28 cellular contexts compared by ENCODE assay signal in the genomic region with DNA sequence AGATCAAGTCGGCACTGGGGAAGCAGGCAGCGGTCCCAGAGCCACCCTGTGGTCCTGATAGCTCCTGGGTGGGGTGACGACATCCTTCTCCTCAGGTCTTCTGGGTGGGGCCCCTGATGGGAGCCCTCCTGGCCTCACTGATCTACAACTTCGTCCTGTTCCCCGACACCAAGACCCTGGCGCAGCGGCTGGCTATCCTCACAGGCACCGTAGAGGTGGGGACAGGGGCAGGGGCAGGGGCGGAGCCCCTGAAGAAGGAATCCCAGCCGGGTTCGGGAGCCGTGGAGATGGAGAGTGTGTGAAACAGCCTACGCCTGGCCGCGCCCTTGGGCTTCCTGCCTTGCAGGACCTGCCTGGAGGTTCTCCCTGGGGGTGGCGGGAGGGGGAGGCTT. TPM values are rescaled to one million over a fixed set of nuclear protein-coding genes. Genes with fewer than 3 reads are reported as not detected.
DNase-seq lines count a peak whose midpoint lies in the region; ATAC-seq, FAIRE-seq and TF ChIP-seq lines count a peak whose summit lies in the region.
"Had no signal": no experiment of that assay in that cellular context is flagged by ENCODE, and none has a peak within 500 bp of the region (broad histone marks: within the 10 kb centered on the region; RNA-seq: fewer than 3 reads in every experiment).

No MANE protein-coding gene starts in this region.

- ATAC-seq in K562, result 0 out of 3 replicates have a peak, but pooled peaks have one; percentile 11
- ATAC-seq: gastrocnemius medialis, mucosa of descending colon had no signal

- no peak for FAIRE-seq in K562 (lab: Jason Lieb, UNC)
- FAIRE-seq in kidney (lab: Jason Lieb, UNC), result no peak
- FAIRE-seq: D721Med, GM12892, islet of Langerhans, RCC 7860, urothelium cell line had no signal

- TF ChIP-seq RAD21 in K562 (CRISPR knock-in tag; conservative IDR thresholded peaks at IDR 0.05 in 1 of 2, IDR thresholded peaks at IDR 0.05 in 1 of 2), result no peak

- TF ChIP-seq EP300 in K562 (IDR thresholded peaks at IDR 0.05; ENCODE audit: low read length), result no peak

- H3K27ac ChIP-seq in K562 (ENCODE audit: extremely low read depth, low read depth, low read length) (no peak overlapping the region), kidney (ENCODE audit: low read depth in 2 of 2, low read length in 2 of 2) (no peak overlapping the region), substantia nigra (ENCODE audit: low read depth, low read length, poor library complexity, severe bottlenecking) (peak overlapping the region; percentile 32), brain microvascular endothelial cell (no peak overlapping the region)
- H3K27ac ChIP-seq: gastrocnemius medialis, HL-60, SJSA1 had no signal

- H3K27me3 ChIP-seq in H7 (ENCODE audit: control insufficient read depth, insufficient read depth, low read length), result no peaks in the 10 kb centered on the region
- H3K27me3 ChIP-seq in K562 (ENCODE audit: control insufficient read depth in 2 of 2, insufficient read depth in 2 of 2, low read length in 2 of 2), result peaks cover 13 to 39% of the 10 kb centered on the region in 2 experiments; a peak in 4 of 5 replicates
- H3K27me3 ChIP-seq in brain microvascular endothelial cell (replicated peaks), result peaks cover 5% of the 10 kb centered on the region

- POLR2A ChIA-PET in K562 (lab: Yijun Ruan, JAX), result no interaction called here

- H3K4me3 ChIP-seq in H7 (ENCODE audit: insufficient read depth, low read depth, low read length) (no peak overlapping the region), K562 (no peak overlapping the region), kidney (ENCODE audit: low read length in 2 of 2) (no peak overlapping the region), brain microvascular endothelial cell (ENCODE audit: low read depth, low read length) (no peak overlapping the region)
- H3K4me3 ChIP-seq: gastrocnemius medialis, HAP-1, lung, mucosa of descending colon, SJSA1 had no signal

- intact Hi-C loops in K562 (cut with micrococcal nuclease), result no loop called here
- intact Hi-C loops in kidney (cut with DNase I), result no loop called here

- H3K4me1 ChIP-seq in K562 (replicated peaks in 1 of 2; ENCODE audit: control insufficient read depth in 2 of 2, insufficient read depth in 2 of 2, low read length in 2 of 2) (peaks cover 1 to 35% of the 10 kb centered on the region in 2 experiments), kidney (ENCODE audit: control insufficient read depth in 1 of 2, insufficient read depth in 1 of 2, low read depth in 1 of 2, low read length in 2 of 2) (peaks cover 10 to 12% of the 10 kb centered on the region in 2 donors)
- H3K4me1 ChIP-seq: gastrocnemius medialis, HAP-1 had no signal

- H3K36me3 ChIP-seq in H7 (replicated peaks; ENCODE audit: control insufficient read depth, insufficient read depth, low read length), result no peaks in the 10 kb centered on the region
- H3K36me3 ChIP-seq in K562 (ENCODE audit: control insufficient read depth, insufficient read depth, low read length), result no peaks in the 10 kb centered on the region
- H3K36me3 ChIP-seq in kidney (ENCODE audit: control insufficient read depth in 1 of 2, insufficient read depth in 2 of 2, low read length in 2 of 2), result no peaks in the 10 kb centered on the region
- H3K36me3 ChIP-seq in brain microvascular endothelial cell (replicated peaks), result no peaks in the 10 kb centered on the region
- H3K36me3 ChIP-seq: gastrocnemius medialis, HAP-1, SJSA1 had no signal

- TF ChIP-seq CTCF in K562 (IDR thresholded peaks at IDR 0.05 in 2 of 3, conservative IDR thresholded peaks at IDR 0.05 in 1 of 3; ENCODE audit: insufficient read depth in 2 of 3, low read depth in 1 of 3, low read length in 3 of 3), result no peak
- no peak for TF ChIP-seq CTCF in kidney (IDR thresholded peaks at IDR 0.05; ENCODE audit: borderline replicate concordance, extremely low read depth, insufficient read depth)
- TF ChIP-seq CTCF in brain microvascular endothelial cell (IDR thresholded peaks at IDR 0.05; ENCODE audit: low read depth, low read length, missing control alignments), result no peak

- BruUV-seq in K562 (replicated peaks; lab: Mats Ljungman, UMichigan), result no TSS peak

- no peaks in the 10 kb centered on the region for H3K79me2 ChIP-seq in K562 (ENCODE audit: control insufficient read depth, insufficient read depth, low read length)

- H3K4me2 ChIP-seq in K562 (ENCODE audit: insufficient read depth, low read length), result no peak overlapping the region

- in situ Hi-C loops in K562 (cut with MboI) (no loop called here), brain microvascular endothelial cell (cut with HindIII; ENCODE audit: low pct_ligation_motif_present, low sequenced_read_pairs) (no loop called here)

- H2AFZ ChIP-seq in K562 (ENCODE audit: low read depth, low read length), result no peak overlapping the region

- peak; percentile 69 for DNase-seq in H7
- DNase-seq in K562 (ENCODE audit: extremely low read depth in 1 of 4, low spot score in 3 of 4), result peak in 1 of 4 experiments; percentile 10
- DNase-seq in kidney, result peak; percentile 77
- no peak for DNase-seq in substantia nigra (lab: John Stamatoyannopoulos, UW)
- no peak for DNase-seq in MV-4-11 (lab: John Stamatoyannopoulos, UW)
- no peak for DNase-seq in brain microvascular endothelial cell
- no peak for DNase-seq in T1000 (lab: John Stamatoyannopoulos, UW)
- DNase-seq: activated CD4-positive, alpha-beta T cell treated with anti-CD3 and anti-CD28 coated beads for 48 hours; activated naive CD4-positive, alpha-beta T cell treated with anti-CD3 and anti-CD28 coated beads, Interleukin-2, amount 10 ng/mL, durations not matched to agents 7 days and 5 days; activated T-cell treated with anti-CD3 and anti-CD28 coated beads, Interleukin-2, amount 50 U/mL, for 72 hours; effector CD8-positive, alpha-beta T cell; gastrocnemius medialis; mucosa of descending colon; NCI-H1092; NCI-H187; NCI-H69 had no signal

- no peak for TF ChIP-seq POLR2A in K562 (conservative IDR thresholded peaks at IDR 0.05)

- WGBS in K562 (ENCODE audit: insufficient coverage, low coverage, missing lambda C conversion rate), result 41% methylated on average over 14 of the region's 16 CpGs

- no peaks in the 10 kb centered on the region for H3K9me3 ChIP-seq in K562 (replicated peaks; ENCODE audit: control insufficient read depth, insufficient read depth, low read depth, low read length)
- H3K9me3 ChIP-seq in kidney (ENCODE audit: control insufficient read depth in 1 of 2, low read length in 2 of 2), result no peaks in the 10 kb centered on the region
- H3K9me3 ChIP-seq: gastrocnemius medialis, HAP-1, mucosa of descending colon, SJSA1 had no signal

- H4K20me1 ChIP-seq in K562 (replicated peaks; ENCODE audit: control insufficient read depth, insufficient read depth, low read length), result peaks cover 8% of the 10 kb centered on the region

- H3K9ac ChIP-seq in K562 (ENCODE audit: insufficient read depth in 1 of 2, low read depth in 2 of 2, low read length in 2 of 2) (peak overlapping the region in 1 of 2 experiments; percentile 50; a peak in 1 of 4 replicates), kidney (ENCODE audit: low read length in 2 of 2) (no peak overlapping the region)

- CTCF ChIA-PET in K562 (lab: Yijun Ruan, JAX; ENCODE audit: low intra/inter-chr PET ratio), result no interaction called here

- no peaks in the 10 kb centered on the region for H3K9me1 ChIP-seq in K562 (ENCODE audit: control insufficient read depth, insufficient read depth, low read length)

RNA-seq across cellular contexts. Expression of a gene that starts 2.6 kb away (rescaled TPM):
- total RNA-seq in H7 (2014; rRNA removed; shearing (Covaris generic)), result not detected in 2 replicates
- 0.09 and 0.14 TPM in 2 replicates for total RNA-seq in K562 (2011; cell fraction: chromatin; rRNA removed; ENCODE audit: low replicate concordance)
- total RNA-seq in K562 (2011; cell fraction: nucleolus; rRNA removed), result not detected in 2 replicates
- not detected in 2 replicates for total RNA-seq in K562 (2011; cell fraction: nucleoplasm; rRNA removed)
- total RNA-seq in K562 (2014; rRNA removed), result 0.05 TPM in 1 of 2 replicates, not detected in the other
- not detected in 2 replicates for total RNA-seq in K562 (2014; rRNA removed; fragmentation: Illumina TruSeq; extraction: Trizol)
- not detected in 2 replicates for total RNA-seq in K562 (2015; rRNA removed; fragmentation: Illumina TruSeq; extraction: Trizol)
- not detected in 2 replicates for total RNA-seq in K562 (2021)
- not detected in 2 replicates for polyA plus RNA-seq in K562 (2011; rRNA removed)
- polyA plus RNA-seq in K562 (2011; cell fraction: cytosol; rRNA removed), result 0.01 TPM in 1 of 2 replicates, not detected in the other
- polyA plus RNA-seq in K562 (2011; cell fraction: nucleus; rRNA removed), result 0.17 TPM in 1 of 2 replicates, not detected in the other
- 0.04 TPM in 1 of 2 replicates, not detected in the other for polyA plus RNA-seq in K562 (2012)
- polyA plus RNA-seq in K562 (2014; fragmentation: Illumina TruSeq; extraction: Trizol), result not detected in 2 replicates
- polyA plus RNA-seq in K562 (2014; fragmentation: Nextera tagmentation; extraction: Ambion mirVana), result not detected
- 0.12 TPM in 1 of 2 replicates, not detected in the other for polyA plus RNA-seq in K562 (2014; rRNA removed)
- not detected in 2 replicates for polyA minus RNA-seq in K562 (2011; rRNA and poly(A)+ RNA removed)
- not detected in 2 replicates for polyA minus RNA-seq in K562 (2011; cell fraction: cytosol; rRNA and poly(A)+ RNA removed)
- polyA minus RNA-seq in K562 (2011; cell fraction: nucleus; rRNA and poly(A)+ RNA removed), result not detected in 2 replicates
- total RNA-seq in kidney, result 12.0 TPM
- 74.1 TPM for polyA plus RNA-seq in kidney (ENCODE audit: insufficient read depth, low read depth, low replicate concordance)
- total RNA-seq: activated T-cell treated with anti-CD3 and anti-CD28 coated beads, Interleukin-2, amount 50 U/mL, for 72 hours; gastrocnemius medialis; SJSA1 had no signal
- polyA plus RNA-seq: CD14-positive monocyte had no signal

RNA-seq across cellular contexts. Expression of a gene that starts 13.7 kb away (rescaled TPM):
- 1.7 and 2.9 TPM in 2 replicates for total RNA-seq in H7 (2014; rRNA removed; shearing (Covaris generic))
- total RNA-seq in K562 (2011; cell fraction: chromatin; rRNA removed; ENCODE audit: low replicate concordance), result not detected in 2 replicates
- not detected in 2 replicates for total RNA-seq in K562 (2011; cell fraction: nucleolus; rRNA removed)
- not detected in 2 replicates for total RNA-seq in K562 (2011; cell fraction: nucleoplasm; rRNA removed)
- not detected in 2 replicates for total RNA-seq in K562 (2014; rRNA removed)
- not detected in 2 replicates for total RNA-seq in K562 (2014; rRNA removed; fragmentation: Illumina TruSeq; extraction: Trizol)
- not detected in 2 replicates for total RNA-seq in K562 (2015; rRNA removed; fragmentation: Illumina TruSeq; extraction: Trizol)
- not detected in 2 replicates for total RNA-seq in K562 (2021)
- not detected in 2 replicates for polyA plus RNA-seq in K562 (2011; rRNA removed)
- not detected in 2 replicates for polyA plus RNA-seq in K562 (2011; cell fraction: cytosol; rRNA removed)
- not detected in 2 replicates for polyA plus RNA-seq in K562 (2011; cell fraction: nucleus; rRNA removed)
- not detected in 2 replicates for polyA plus RNA-seq in K562 (2012)
- polyA plus RNA-seq in K562 (2014; fragmentation: Illumina TruSeq; extraction: Trizol), result not detected in 2 replicates
- polyA plus RNA-seq in K562 (2014; fragmentation: Nextera tagmentation; extraction: Ambion mirVana), result not detected
- polyA plus RNA-seq in K562 (2014; rRNA removed), result not detected in 2 replicates
- not detected in 2 replicates for polyA minus RNA-seq in K562 (2011; rRNA and poly(A)+ RNA removed)
- not detected in 2 replicates for polyA minus RNA-seq in K562 (2011; cell fraction: cytosol; rRNA and poly(A)+ RNA removed)
- polyA minus RNA-seq in K562 (2011; cell fraction: nucleus; rRNA and poly(A)+ RNA removed), result not detected in 2 replicates
- total RNA-seq in kidney, result 0.91 TPM
- 0.99 TPM for polyA plus RNA-seq in kidney (ENCODE audit: insufficient read depth, low read depth, low replicate concordance)
- total RNA-seq: activated T-cell treated with anti-CD3 and anti-CD28 coated beads, Interleukin-2, amount 50 U/mL, for 72 hours; gastrocnemius medialis; mucosa of descending colon; posterior vena cava; SJSA1 had no signal
- polyA plus RNA-seq: CD14-positive monocyte had no signal

RNA-seq across cellular contexts. Expression of a gene that starts 24.8 kb away (rescaled TPM):
- total RNA-seq in H7 (2014; rRNA removed; shearing (Covaris generic)), result not detected in 2 replicates
- total RNA-seq in K562 (2011; cell fraction: chromatin; rRNA removed; ENCODE audit: low replicate concordance), result not detected in 2 replicates
- not detected in 2 replicates for total RNA-seq in K562 (2011; cell fraction: nucleolus; rRNA removed)
- total RNA-seq in K562 (2011; cell fraction: nucleoplasm; rRNA removed), result not detected in 2 replicates
- total RNA-seq in K562 (2014; rRNA removed) (not detected in 2 replicates), K562 (2014; rRNA removed; fragmentation: Illumina TruSeq; extraction: Trizol) (not detected in 2 replicates), K562 (2015; rRNA removed; fragmentation: Illumina TruSeq; extraction: Trizol) (not detected in 2 replicates), K562 (2021) (not detected in 2 replicates), kidney (122 TPM)
- polyA plus RNA-seq in K562 (2011; rRNA removed) (not detected in 2 replicates), K562 (2014; fragmentation: Illumina TruSeq; extraction: Trizol) (not detected in 2 replicates), K562 (2014; fragmentation: Nextera tagmentation; extraction: Ambion mirVana) (not detected), K562 (2014; rRNA removed) (not detected in 2 replicates), kidney (ENCODE audit: insufficient read depth, low read depth, low replicate concordance) (666 TPM)
- not detected in 2 replicates for polyA plus RNA-seq in K562 (2011; cell fraction: cytosol; rRNA removed)
- polyA plus RNA-seq in K562 (2011; cell fraction: nucleus; rRNA removed), result not detected in 2 replicates
- polyA plus RNA-seq in K562 (2012), result not detected in 2 replicates
- not detected in 2 replicates for polyA minus RNA-seq in K562 (2011; rRNA and poly(A)+ RNA removed)
- polyA minus RNA-seq in K562 (2011; cell fraction: cytosol; rRNA and poly(A)+ RNA removed), result not detected in 2 replicates
- not detected in 2 replicates for polyA minus RNA-seq in K562 (2011; cell fraction: nucleus; rRNA and poly(A)+ RNA removed)
- total RNA-seq: activated T-cell treated with anti-CD3 and anti-CD28 coated beads, Interleukin-2, amount 50 U/mL, for 72 hours; gastrocnemius medialis; lung; mucosa of descending colon; SJSA1 had no signal
- polyA plus RNA-seq: CD14-positive monocyte, esophagus, lung had no signal

RNA-seq across cellular contexts. Expression of a gene that starts 49.9 kb away (rescaled TPM):
- 80.6 and 85.1 TPM in 2 replicates for total RNA-seq in H7 (2014; rRNA removed; shearing (Covaris generic))
- 76.8 and 166 TPM in 2 replicates for total RNA-seq in K562 (2011; cell fraction: chromatin; rRNA removed; ENCODE audit: low replicate concordance)
- 53.0 and 66.8 TPM in 2 replicates for total RNA-seq in K562 (2011; cell fraction: nucleolus; rRNA removed)
- 66.9 and 71.0 TPM in 2 replicates for total RNA-seq in K562 (2011; cell fraction: nucleoplasm; rRNA removed)
- total RNA-seq in K562 (2014; rRNA removed) (56.7 and 57.3 TPM in 2 replicates), K562 (2014; rRNA removed; fragmentation: Illumina TruSeq; extraction: Trizol) (85.1 and 93.6 TPM in 2 replicates), K562 (2015; rRNA removed; fragmentation: Illumina TruSeq; extraction: Trizol) (66.2 and 69.9 TPM in 2 replicates), K562 (2021) (86.2 and 88.6 TPM in 2 replicates), kidney (7.7 TPM)
- polyA plus RNA-seq in K562 (2011; rRNA removed) (78.6 and 92.9 TPM in 2 replicates), K562 (2014; fragmentation: Illumina TruSeq; extraction: Trizol) (79.7 and 80.0 TPM in 2 replicates), K562 (2014; fragmentation: Nextera tagmentation; extraction: Ambion mirVana) (10 to 100 TPM; 56.4 to 71.8 TPM), K562 (2014; rRNA removed) (60.4 and 65.3 TPM in 2 replicates), kidney (ENCODE audit: insufficient read depth, low read depth, low replicate concordance) (5.0 TPM)
- 36.1 and 60.3 TPM in 2 replicates for polyA plus RNA-seq in K562 (2011; cell fraction: cytosol; rRNA removed)
- polyA plus RNA-seq in K562 (2011; cell fraction: nucleus; rRNA removed), result 75.1 and 97.6 TPM in 2 replicates
- 51.9 and 71.6 TPM in 2 replicates for polyA plus RNA-seq in K562 (2012)
- 172 and 188 TPM in 2 replicates for polyA minus RNA-seq in K562 (2011; rRNA and poly(A)+ RNA removed)
- polyA minus RNA-seq in K562 (2011; cell fraction: cytosol; rRNA and poly(A)+ RNA removed), result 49.3 and 53.4 TPM in 2 replicates
- 31.1 and 63.0 TPM in 2 replicates for polyA minus RNA-seq in K562 (2011; cell fraction: nucleus; rRNA and poly(A)+ RNA removed)

Comparison
In these comparisons a context has a peak if more than half of its experiments do, and no peak if none do; other contexts are left out.
1. DNase-seq: peak in H7 (single experiment) and kidney (single experiment); none in substantia nigra (0 of 49), MV-4-11 (single experiment), brain microvascular endothelial cell (single experiment) and T1000 (single experiment).
2. RNA of a gene that starts 24.8 kb away (total RNA-seq): 122 TPM in kidney (single experiment); not detected in H7 and not detected in K562; every median in the first group is over 100 times any median in the second.